ENCODE assay signal across 1 cellular context in genomic region chr11:119139276-119139675, GRCh38. TPM values are rescaled to one million over a fixed set of nuclear protein-coding genes. Genes with fewer than 3 reads are reported as not detected.
"Had no signal": no experiment of that assay in that cellular context is flagged by ENCODE, and none has a peak within 500 bp of the region (broad histone marks: within the 10 kb centered on the region; RNA-seq: fewer than 3 reads in every experiment).

No MANE protein-coding gene starts in this region.

RNA-seq across cellular contexts. Expression of gene ABCG4, which starts 9.6 kb away (rescaled TPM):
- total RNA-seq: subcutaneous adipose tissue had no signal
